1 cellular context compared by ENCODE assay signal in genomic region chr17:83047818-83048475, GRCh38.
TF ChIP-seq lines count a peak whose summit lies in the region.
"Not testable (repeated sequence)": the region's sequence is repeated elsewhere in the genome, so short reads cannot be mapped to it uniquely, and the experiment has no call there.

No MANE protein-coding gene starts in this region.

TF ChIP-seq in HepG2, 621 proteins besides CTCF, POLR2A, EP300 and RAD21:
- TF ChIP-seq ZNF564 (CRISPR knock-in tag; IDR thresholded peaks at IDR 0.05) (peak; percentile 27; the same call in 1 of the 2 replicates), NKX3-1 (CRISPR knock-in tag; IDR thresholded peaks at IDR 0.05) (0 out of 2 replicates have a peak, but pooled peaks have one; percentile 14), ZSCAN5A (CRISPR knock-in tag; IDR thresholded peaks at IDR 0.05; ENCODE audit: borderline replicate concordance) (0 out of 2 replicates have a peak, but pooled peaks have one; percentile 10), MYC (CRISPR knock-in tag; IDR thresholded peaks at IDR 0.05; ENCODE audit: borderline replicate concordance) (peak; percentile 20; the same call in 1 of the 2 replicates), ZBTB14 (CRISPR knock-in tag; IDR thresholded peaks at IDR 0.05) (0 out of 2 replicates have a peak, but pooled peaks have one; percentile 3), ZSCAN31 (CRISPR knock-in tag; IDR thresholded peaks at IDR 0.05; ENCODE audit: low read depth) (peak; percentile 58; the same call in 1 of the 2 replicates), ZNF747 (CRISPR knock-in tag; IDR thresholded peaks at IDR 0.05; ENCODE audit: borderline replicate concordance) (0 out of 2 replicates have a peak, but pooled peaks have one; percentile 60), ZNF512 (CRISPR knock-in tag; IDR thresholded peaks at IDR 0.05) (peak; percentile 94), KDM3A (CRISPR knock-in tag; IDR thresholded peaks at IDR 0.05; ENCODE audit: low read depth) (0 out of 2 replicates have a peak, but pooled peaks have one; percentile 23), DNMT1 (CRISPR knock-in tag; IDR thresholded peaks at IDR 0.05) (0 out of 2 replicates have a peak, but pooled peaks have one; percentile 46), ZNF674 (CRISPR knock-in tag; IDR thresholded peaks at IDR 0.05; ENCODE audit: low read depth) (0 out of 2 replicates have a peak, but pooled peaks have one; percentile 31), ELF4 (CRISPR knock-in tag; IDR thresholded peaks at IDR 0.05; ENCODE audit: borderline replicate concordance) (0 out of 2 replicates have a peak, but pooled peaks have one; percentile 25), ZNF788 (CRISPR knock-in tag; IDR thresholded peaks at IDR 0.05; ENCODE audit: borderline replicate concordance) (0 out of 2 replicates have a peak, but pooled peaks have one; percentile 41), ZNF772 (CRISPR knock-in tag; IDR thresholded peaks at IDR 0.05) (0 out of 2 replicates have a peak, but pooled peaks have one; percentile 49), ZBTB38 (CRISPR knock-in tag; IDR thresholded peaks at IDR 0.05) (peak; percentile 20; the same call in 1 of the 2 replicates), MAZ (CRISPR knock-in tag; IDR thresholded peaks at IDR 0.05; ENCODE audit: low read depth) (0 out of 2 replicates have a peak, but pooled peaks have one; percentile 25), ZNF460 (CRISPR knock-in tag; IDR thresholded peaks at IDR 0.05; ENCODE audit: borderline replicate concordance) (peak; percentile 91), ZNF274 (CRISPR knock-in tag; IDR thresholded peaks at IDR 0.05) (0 out of 2 replicates have a peak, but pooled peaks have one; percentile 21), ZNF430 (CRISPR knock-in tag; IDR thresholded peaks at IDR 0.05) (0 out of 2 replicates have a peak, but pooled peaks have one; percentile 1), ZMYM2 (CRISPR knock-in tag; IDR thresholded peaks at IDR 0.05) (peak; percentile 72; the same call in 1 of the 2 replicates), ZNF160 (CRISPR knock-in tag; IDR thresholded peaks at IDR 0.05) (0 out of 2 replicates have a peak, but pooled peaks have one; percentile 12), EED (CRISPR knock-in tag; IDR thresholded peaks at IDR 0.05) (0 out of 2 replicates have a peak, but pooled peaks have one; percentile 57)
- TF ChIP-seq MAZ (IDR thresholded peaks at IDR 0.05; ENCODE audit: borderline replicate concordance, low read depth, low read length) = not testable (repeated sequence)
